8 cellular contexts compared by ENCODE assay signal in genomic region chr6:16332175-16332542, GRCh38.
A peak's percentile ranks its signal among the peaks of the same experiment; 100 is the strongest.
DNase-seq lines count a peak whose midpoint lies in the region; ATAC-seq and TF ChIP-seq lines count a peak whose summit lies in the region.

No MANE protein-coding gene starts in this region.

- intact Hi-C loops in HCT116 (cut with micrococcal nuclease) (loop anchor here (1.0 to 5.0 kb wide), 6 partner anchors 77 to 761 kb away; no protein-coding TSS in a partner anchor), uterus (cut with DNase I; ENCODE audit: low total_unique reads) (no loop called here)

- no TSS peak for BruUV-seq in HCT116 (replicated peaks; lab: Mats Ljungman, UMichigan)

- H3K27ac Mint-ChIP-seq in activated naive CD4-positive, alpha-beta T cell treated with anti-CD3 and anti-CD28 coated beads, Interleukin-2, amount 10 ng/mL, durations not matched to agents 7 days and 5 days = no peak overlapping the region
- no peak overlapping the region for H3K27ac Mint-ChIP-seq in glutamatergic neuron (ENCODE audit: unreplicated experiment)

- H3K4me2 ChIP-seq in HCT116 (ENCODE audit: low read length) = peak overlapping the region; percentile 53

- H3K9ac ChIP-seq in HCT116 (ENCODE audit: low read length) = no peak overlapping the region

- TF ChIP-seq POLR2A in HCT116 (IDR thresholded peaks at IDR 0.05; ENCODE audit: borderline replicate concordance, extremely low read depth, insufficient read depth, insufficient read length) (no peak), uterus (IDR thresholded peaks at IDR 0.05) (no peak)

- H3K36me3 Mint-ChIP-seq in activated naive CD4-positive, alpha-beta T cell treated with anti-CD3 and anti-CD28 coated beads, Interleukin-2, amount 10 ng/mL, durations not matched to agents 7 days and 5 days = peaks cover 12% of the 10 kb centered on the region
- peaks cover 4% of the 10 kb centered on the region for H3K36me3 Mint-ChIP-seq in glutamatergic neuron (ENCODE audit: unreplicated experiment)

- TF ChIP-seq CTCF in GM12864 (IDR thresholded peaks at IDR 0.05; ENCODE audit: low read depth, low read length, missing control alignments) (peak; percentile 80), HCT116 (IDR thresholded peaks at IDR 0.05 in 2 of 3, conservative IDR thresholded peaks at IDR 0.05 in 1 of 3; ENCODE audit: borderline replicate concordance in 1 of 3, insufficient read depth in 1 of 3, low read depth in 2 of 3, low read length in 2 of 3) (peak; percentile 85 to 95 (median 92)), glutamatergic neuron (IDR thresholded peaks at IDR 0.05; ENCODE audit: partially characterized antibody, unreplicated experiment) (peak; percentile 86), uterus (IDR thresholded peaks at IDR 0.05) (peak; percentile 88 to 92 (median 90))

- peaks cover 6 to 35% of the 10 kb centered on the region in 2 experiments; a peak in 3 of 4 replicates for H3K4me1 ChIP-seq in HCT116 (ENCODE audit: control insufficient read depth in 1 of 2, insufficient read depth in 2 of 2, low read length in 2 of 2)
- peaks cover 13 to 34% of the 10 kb centered on the region in 2 donors for H3K4me1 ChIP-seq in uterus

- no peaks in the 10 kb centered on the region for H4K20me1 ChIP-seq in HCT116 (ENCODE audit: insufficient read depth)

- H3K79me2 ChIP-seq in HCT116 (ENCODE audit: insufficient read depth, low read length) = no peaks in the 10 kb centered on the region

- POLR2A ChIA-PET in HCT116 (lab: Charles Lee) = no interaction called here

- no peaks in the 10 kb centered on the region for H3K36me3 ChIP-seq in HCT116 (ENCODE audit: control insufficient read depth in 1 of 2, insufficient read depth in 2 of 2, low read length in 2 of 2)
- no peaks in the 10 kb centered on the region for H3K36me3 ChIP-seq in uterus

- H3K4me3 ChIP-seq in GM12864 (ENCODE audit: low read depth, low read length) = no peak overlapping the region
- no peak overlapping the region for H3K4me3 ChIP-seq in HCT116 (replicated peaks in 1 of 2; ENCODE audit: low read depth in 1 of 2, low read length in 2 of 2)
- no peak overlapping the region for H3K4me3 ChIP-seq in uterus

- no peak overlapping the region for H3K27ac ChIP-seq in HCT116 (ENCODE audit: low read depth, low read length)
- H3K27ac ChIP-seq in uterus = peak overlapping the region; percentile 53 to 78

- H3K9me3 Mint-ChIP-seq in activated naive CD4-positive, alpha-beta T cell treated with anti-CD3 and anti-CD28 coated beads, Interleukin-2, amount 10 ng/mL, durations not matched to agents 7 days and 5 days = no peaks in the 10 kb centered on the region
- peaks cover 11% of the 10 kb centered on the region for H3K9me3 Mint-ChIP-seq in glutamatergic neuron (ENCODE audit: unreplicated experiment)

- RAD21 ChIA-PET in HCT116 (lab: Charles Lee; ENCODE audit: low non-redundant PET in 1 of 2, low total read pairs in 2 of 2, uncharacterized antibody in 2 of 2, unreplicated experiment in 2 of 2) = no interaction called here

- H3K27me3 ChIP-seq in HCT116 (ENCODE audit: insufficient read depth, low read length) (no peaks in the 10 kb centered on the region), uterus (no peaks in the 10 kb centered on the region)

- no peaks in the 10 kb centered on the region for H3K27me3 Mint-ChIP-seq in activated naive CD4-positive, alpha-beta T cell treated with anti-CD3 and anti-CD28 coated beads, Interleukin-2, amount 10 ng/mL, durations not matched to agents 7 days and 5 days
- peaks cover 5% of the 10 kb centered on the region for H3K27me3 Mint-ChIP-seq in glutamatergic neuron (ENCODE audit: unreplicated experiment)

- CTCF ChIA-PET in HCT116 (lab: Charles Lee) = interaction anchor here (0.8 to 2.7 kb wide), 12 partner anchors 8 to 632 kb away, joined by 3 to 10 read pairs (median 4); no protein-coding TSS in a partner anchor
- CTCF ChIA-PET in activated naive CD4-positive, alpha-beta T cell treated with anti-CD3 and anti-CD28 coated beads, Interleukin-2, amount 10 ng/mL, durations not matched to agents 7 days and 5 days (lab: Charles Lee) = interaction anchor here (0.6 to 5.0 kb wide), 25 partner anchors 8 to 631 kb away, joined by 3 to 40 read pairs (median 4); partner anchors contain the start of gene ATXN1

- no peaks in the 10 kb centered on the region for H3K4me1 Mint-ChIP-seq in activated naive CD4-positive, alpha-beta T cell treated with anti-CD3 and anti-CD28 coated beads, Interleukin-2, amount 10 ng/mL, durations not matched to agents 7 days and 5 days
- peaks cover 32% of the 10 kb centered on the region for H3K4me1 Mint-ChIP-seq in glutamatergic neuron (ENCODE audit: low read depth, unreplicated experiment)

- H3K9me3 ChIP-seq in HCT116 (ENCODE audit: control insufficient read depth in 1 of 2, insufficient read depth in 1 of 2, low read depth in 1 of 2, low read length in 2 of 2) = no peaks in the 10 kb centered on the region
- no peaks in the 10 kb centered on the region for H3K9me3 ChIP-seq in uterus

- H2AFZ ChIP-seq in HCT116 (ENCODE audit: low read depth, low read length, poor library complexity, severe bottlenecking) = no peak overlapping the region

- peak; percentile 87 for ATAC-seq in HCT116

- DNase-seq in GM12864 (ENCODE audit: low read depth) = peak; percentile 73
- no peak for DNase-seq in HCT116 (ENCODE audit: low read depth, low spot score)
- DNase-seq in M059J (ENCODE audit: low read depth) = peak; percentile 85
- peak; percentile 83 for DNase-seq in SK-N-DZ (ENCODE audit: low spot score)
- DNase-seq in activated naive CD4-positive, alpha-beta T cell treated with anti-CD3 and anti-CD28 coated beads, Interleukin-2, amount 10 ng/mL, durations not matched to agents 7 days and 5 days = peak; percentile 83
- peak; percentile 80 for DNase-seq in glutamatergic neuron
- peak; percentile 93 for DNase-seq in pons (ENCODE audit: low spot score)
- peak; percentile 81 to 86 for DNase-seq in uterus

- H3K9me2 ChIP-seq in HCT116 (ENCODE audit: insufficient read depth) = no peaks in the 10 kb centered on the region

- peak; percentile 95 for TF ChIP-seq RAD21 in HCT116 (IDR thresholded peaks at IDR 0.05; ENCODE audit: low read depth)

- no peak overlapping the region for H3K4me3 Mint-ChIP-seq in activated naive CD4-positive, alpha-beta T cell treated with anti-CD3 and anti-CD28 coated beads, Interleukin-2, amount 10 ng/mL, durations not matched to agents 7 days and 5 days
- H3K4me3 Mint-ChIP-seq in glutamatergic neuron (ENCODE audit: unreplicated experiment) = no peak overlapping the region

TF ChIP-seq in HCT116, 20 proteins besides CTCF, POLR2A, EP300 and RAD21:
- no peak for TF ChIP-seq POLR2AphosphoS5 (IDR thresholded peaks at IDR 0.05; ENCODE audit: low read depth, low read length)
- no peak for TF ChIP-seq EZH2phosphoT487 (IDR thresholded peaks at IDR 0.05; ENCODE audit: borderline replicate concordance)
- TF ChIP-seq SIN3A (IDR thresholded peaks at IDR 0.05; ENCODE audit: low read depth) = no peak
- no peak for TF ChIP-seq JUND (IDR thresholded peaks at IDR 0.05)
- no peak for TF ChIP-seq SRF (IDR thresholded peaks at IDR 0.05; ENCODE audit: low read depth)
- TF ChIP-seq CEBPB (IDR thresholded peaks at IDR 0.05; ENCODE audit: low read depth) = no peak
- TF ChIP-seq ZFX (IDR thresholded peaks at IDR 0.05) = no peak
- TF ChIP-seq CBX3 (IDR thresholded peaks at IDR 0.05; ENCODE audit: low read depth) = no peak
- no peak for TF ChIP-seq ATF3 (IDR thresholded peaks at IDR 0.05)
- no peak for TF ChIP-seq SP1 (IDR thresholded peaks at IDR 0.05; ENCODE audit: low read depth)
- TF ChIP-seq ZNF274 (IDR thresholded peaks at IDR 0.05; ENCODE audit: low read depth, low read length) = no peak
